18 cellular contexts compared by ENCODE assay signal in genomic region chr21:39344848-39345247, GRCh38. TPM values are rescaled to one million over a fixed set of nuclear protein-coding genes. Genes with fewer than 3 reads are reported as not detected.
DNase-seq lines count a peak whose midpoint lies in the region; ATAC-seq, FAIRE-seq and TF ChIP-seq lines count a peak whose summit lies in the region.
"Had no signal": no experiment of that assay in that cellular context is flagged by ENCODE, and none has a peak within 500 bp of the region (broad histone marks: within the 10 kb centered on the region; RNA-seq: fewer than 3 reads in every experiment).

No MANE protein-coding gene starts in this region.

- H3K27me3 Mint-ChIP-seq in T-helper 17 cell: no peaks in the 10 kb centered on the region

- peaks cover 24% of the 10 kb centered on the region for H3K4me1 Mint-ChIP-seq in T-helper 17 cell

- no TSS peak for BruUV-seq in HepG2 (replicated peaks; lab: Mats Ljungman, UMichigan)

- TF ChIP-seq RAD21 in HepG2 (CRISPR knock-in tag; IDR thresholded peaks at IDR 0.05): no peak

- H2AFZ ChIP-seq in HepG2 (ENCODE audit: low read length): no peak overlapping the region

- no peak overlapping the region for H3K4me3 Mint-ChIP-seq in T-helper 17 cell

- no peaks in the 10 kb centered on the region; a peak in 1 of 5 replicates for H3K27me3 ChIP-seq in HepG2 (ENCODE audit: control insufficient read depth in 1 of 2, insufficient read depth in 2 of 2, low read length in 2 of 2)
- H3K27me3 ChIP-seq in right lobe of liver: no peaks in the 10 kb centered on the region
- H3K27me3 ChIP-seq in iPS-15b (ENCODE audit: control insufficient read depth, insufficient read depth, low read length): no peaks in the 10 kb centered on the region
- H3K27me3 ChIP-seq: MG63 had no signal

- H3K36me3 ChIP-seq in HepG2 (replicated peaks in 1 of 2; ENCODE audit: control insufficient read depth in 1 of 2, insufficient read depth in 2 of 2, low read length in 2 of 2): peaks cover 2 to 36% of the 10 kb centered on the region in 2 experiments; a peak in 4 of 5 replicates
- peaks cover 0 to 26% (median 13%) of the 10 kb centered on the region in 4 donors for H3K36me3 ChIP-seq in right lobe of liver
- H3K36me3 ChIP-seq in iPS-15b (ENCODE audit: control insufficient read depth, insufficient read depth, low read length): peaks cover 13% of the 10 kb centered on the region

- H3K27ac ChIP-seq in HepG2 (ENCODE audit: extremely low read length, insufficient read depth, low read length) (no peak overlapping the region), right lobe of liver (no peak overlapping the region)
- H3K27ac ChIP-seq: left ventricle myocardium inferior had no signal

- no peak for ATAC-seq in HepG2
- ATAC-seq in right lobe of liver: no peak
- ATAC-seq in T-helper 17 cell: no peak

- in situ Hi-C loops in HepG2 (cut with HindIII; ENCODE audit: extremely low pct_ligation_motif_present, low pct_unique_long_range_greater_than_20kb) (loop anchor here (5.0 to 10.0 kb wide), 2 partner anchors 42 to 100 kb away; partner anchors contain the start of gene LCA5L), KBM-7 (cut with MboI; ENCODE audit: low pct_unique_long_range_greater_than_20kb, low sequenced_read_pairs) (no loop called here)

- WGBS in HepG2 (ENCODE audit: low lambda C conversion rate): 91% methylated on average over 5 of the region's 5 CpGs
- 95% methylated on average over 5 of the region's 5 CpGs for WGBS in right lobe of liver (ENCODE audit: insufficient coverage, low coverage, low lambda C conversion rate, missing lambda C conversion rate)

- no peak overlapping the region for H3K4me3 ChIP-seq in HepG2 (replicated peaks in 1 of 3; ENCODE audit: insufficient read depth in 1 of 3, low read depth in 2 of 3, low read length in 3 of 3)
- H3K4me3 ChIP-seq in right lobe of liver: no peak overlapping the region
- H3K4me3 ChIP-seq in iPS-15b (ENCODE audit: low read depth, low read length): peak overlapping the region; percentile 8
- H3K4me3 ChIP-seq: HAP-1, MG63 had no signal

- DNase-seq in HepG2 (ENCODE audit: low spot score) (no peak), right lobe of liver (no peak), T-helper 17 cell (no peak), islet precursor cell (no peak), KBM-7 (no peak), GM10266 (ENCODE audit: extremely low spot score) (no peak)
- DNase-seq in stimulated activated CD4-positive, alpha-beta T cell treated with anti-CD3 and anti-CD28 coated beads, Interleukin-15, amount 100 ng/mL, for 24 hours: no peak
- DNase-seq: activated CD4-positive, alpha-beta T cell treated with anti-CD3 and anti-CD28 coated beads for 48 hours; activated T-cell treated with anti-CD3 and anti-CD28 coated beads for 4 hours; central memory CD4-positive, alpha-beta T cell; left ventricle myocardium inferior; MG63; NCI-H2029 treated with DMSO at 0.1 percent for 48 hours; NCI-H524; SHP77 treated with DMSO at 0.1 percent for 48 hours had no signal

- CTCF ChIA-PET in HepG2 (lab: Yijun Ruan, JAX; ENCODE audit: low intra/inter-chr PET ratio, low total read pairs): no interaction called here

- TF ChIP-seq CTCF in HepG2 (CRISPR knock-in tag; IDR thresholded peaks at IDR 0.05) (no peak), right lobe of liver (IDR thresholded peaks at IDR 0.05) (no peak), GM10266 (IDR thresholded peaks at IDR 0.05; ENCODE audit: control insufficient read depth, insufficient read depth, low read depth, missing control alignments) (no peak)

- FAIRE-seq in HepG2 (lab: Jason Lieb, UNC): no peak
- FAIRE-seq: GM18507 had no signal

- POLR2A ChIA-PET in HepG2 (lab: Yijun Ruan, JAX): no interaction called here

- H3K9me3 ChIP-seq in HepG2 (ENCODE audit: low read length) (no peaks in the 10 kb centered on the region), right lobe of liver (no peaks in the 10 kb centered on the region), T-helper 17 cell (ENCODE audit: control insufficient read depth, low read length, poor library complexity, severe bottlenecking) (no peaks in the 10 kb centered on the region), iPS-15b (ENCODE audit: control insufficient read depth, insufficient read depth, low read length) (no peaks in the 10 kb centered on the region)
- H3K9me3 ChIP-seq: HAP-1, left ventricle myocardium inferior, MG63 had no signal

- H3K9ac ChIP-seq in HepG2 (ENCODE audit: insufficient read depth, low read depth, low read length) (no peak overlapping the region), iPS-15b (ENCODE audit: low read depth, low read length) (no peak overlapping the region)

- peaks cover 11% of the 10 kb centered on the region for H4K20me1 ChIP-seq in HepG2 (ENCODE audit: insufficient read depth, low read length)

- peak overlapping the region; percentile 84 for H3K27ac Mint-ChIP-seq in T-helper 17 cell

- peaks cover 41% of the 10 kb centered on the region for H3K79me2 ChIP-seq in HepG2 (ENCODE audit: insufficient read depth, low read length)

- TF ChIP-seq POLR2A in HepG2 (IDR thresholded peaks at IDR 0.05; ENCODE audit: insufficient read depth in 1 of 2, low read depth in 2 of 2, low read length in 2 of 2) (no peak), right lobe of liver (IDR thresholded peaks at IDR 0.05) (no peak)

- peaks cover 14% of the 10 kb centered on the region for H3K36me3 Mint-ChIP-seq in T-helper 17 cell (ENCODE audit: low read depth)

- intact Hi-C loops in HepG2 (cut with micrococcal nuclease; ENCODE audit: unreplicated experiment): no loop called here
- intact Hi-C loops in right lobe of liver (cut with DNase I): no loop called here

- TF ChIP-seq EP300 in HepG2 (IDR thresholded peaks at IDR 0.05; ENCODE audit: low read depth in 2 of 2, low read length in 2 of 2) (no peak), HepG2 (CRISPR knock-in tag; IDR thresholded peaks at IDR 0.05; ENCODE audit: borderline replicate concordance) (no peak)

- peaks cover 27% of the 10 kb centered on the region for H3K4me1 ChIP-seq in HepG2 (ENCODE audit: insufficient read depth, low read length)
- peaks cover 0 to 8% (median under 1%) of the 10 kb centered on the region in 4 donors for H3K4me1 ChIP-seq in right lobe of liver
- H3K4me1 ChIP-seq in iPS-15b (ENCODE audit: control insufficient read depth, insufficient read depth, low read length): peaks cover 15% of the 10 kb centered on the region

- no peak overlapping the region for H3K4me2 ChIP-seq in HepG2 (ENCODE audit: low read depth, low read length)

TF ChIP-seq in HepG2, 621 proteins besides CTCF, POLR2A, EP300 and RAD21 (continues in another document):
- TF ChIP-seq RBFOX2 (IDR thresholded peaks at IDR 0.05; ENCODE audit: low read depth, low read length): 0 out of 2 replicates have a peak, but pooled peaks have one; percentile 18

RNA-seq across cellular contexts. Expression of gene HMGN1, which starts 4.0 kb away (rescaled TPM):
- total RNA-seq in HepG2 (2016; rRNA removed; fragmentation: Illumina TruSeq; extraction: Trizol) (286 and 355 TPM in 2 replicates), right lobe of liver (10 to 100 TPM; 34.6 to 71.6 (median 63.9) TPM), T-helper 17 cell (100 to 1,000 TPM; 183 to 231 TPM)
- total RNA-seq in HepG2 (2016; cell fraction: cytosol; rRNA removed; fragmentation: Illumina TruSeq; extraction: Trizol; ENCODE audit: low read depth): 200 and 237 TPM in 2 replicates
- total RNA-seq in HepG2 (2016; cell fraction: insoluble cytoplasmic fraction; rRNA removed; fragmentation: Illumina TruSeq; extraction: Trizol): 276 and 350 TPM in 2 replicates
- total RNA-seq in HepG2 (2016; cell fraction: membrane; rRNA removed; fragmentation: Illumina TruSeq; extraction: Trizol): 380 and 392 TPM in 2 replicates
- 162 and 177 TPM in 2 replicates for total RNA-seq in HepG2 (2016; cell fraction: nucleus; rRNA removed; fragmentation: Illumina TruSeq; extraction: Trizol)
- 69.2 and 104 TPM in 2 replicates for polyA plus RNA-seq in HepG2 (2011; rRNA removed)
- polyA plus RNA-seq in HepG2 (2011; cell fraction: cytosol; rRNA removed): 42.7 and 59.4 TPM in 2 replicates
- polyA plus RNA-seq in HepG2 (2011; cell fraction: nucleus; rRNA removed): 60.7 and 86.6 TPM in 2 replicates
- 128 and 194 TPM in 2 replicates for polyA plus RNA-seq in HepG2 (2012)
- polyA plus RNA-seq in HepG2 (2016; cell fraction: cytosol; fragmentation: Illumina TruSeq; extraction: Trizol; ENCODE audit: low read depth): 295 and 368 TPM in 2 replicates
- polyA plus RNA-seq in HepG2 (2016; cell fraction: insoluble cytoplasmic fraction; fragmentation: Illumina TruSeq; extraction: Trizol; ENCODE audit: low read depth): 469 and 491 TPM in 2 replicates
- 426 and 487 TPM in 2 replicates for polyA plus RNA-seq in HepG2 (2016; cell fraction: membrane; fragmentation: Illumina TruSeq; extraction: Trizol; ENCODE audit: low read depth)
- 344 and 363 TPM in 2 replicates for polyA plus RNA-seq in HepG2 (2016; cell fraction: nucleus; fragmentation: Illumina TruSeq; extraction: Trizol; ENCODE audit: insufficient read depth, low read depth)
- polyA minus RNA-seq in HepG2 (2011; rRNA and poly(A)+ RNA removed; ENCODE audit: low replicate concordance): 17.4 and 49.8 TPM in 2 replicates
- 42.5 and 49.1 TPM in 2 replicates for polyA minus RNA-seq in HepG2 (2011; cell fraction: cytosol; rRNA and poly(A)+ RNA removed)
- polyA minus RNA-seq in HepG2 (2011; cell fraction: nucleus; rRNA and poly(A)+ RNA removed): 49.1 and 49.8 TPM in 2 replicates

RNA-seq across cellular contexts. Expression of gene BRWD1, which starts 31.4 kb away (rescaled TPM):
- total RNA-seq in HepG2 (2016; rRNA removed; fragmentation: Illumina TruSeq; extraction: Trizol): 28.0 and 28.7 TPM in 2 replicates
- total RNA-seq in HepG2 (2016; cell fraction: cytosol; rRNA removed; fragmentation: Illumina TruSeq; extraction: Trizol; ENCODE audit: low read depth): 30.7 and 33.0 TPM in 2 replicates
- 28.3 TPM in 2 replicates for total RNA-seq in HepG2 (2016; cell fraction: insoluble cytoplasmic fraction; rRNA removed; fragmentation: Illumina TruSeq; extraction: Trizol)
- 24.7 and 28.2 TPM in 2 replicates for total RNA-seq in HepG2 (2016; cell fraction: membrane; rRNA removed; fragmentation: Illumina TruSeq; extraction: Trizol)
- total RNA-seq in HepG2 (2016; cell fraction: nucleus; rRNA removed; fragmentation: Illumina TruSeq; extraction: Trizol): 61.1 and 61.3 TPM in 2 replicates
- 11.4 and 13.9 TPM in 2 replicates for polyA plus RNA-seq in HepG2 (2011; rRNA removed)
- 5.1 and 8.1 TPM in 2 replicates for polyA plus RNA-seq in HepG2 (2011; cell fraction: cytosol; rRNA removed)
- polyA plus RNA-seq in HepG2 (2011; cell fraction: nucleus; rRNA removed): 14.0 and 19.1 TPM in 2 replicates
- polyA plus RNA-seq in HepG2 (2012): 13.5 and 18.9 TPM in 2 replicates
- polyA plus RNA-seq in HepG2 (2016; cell fraction: cytosol; fragmentation: Illumina TruSeq; extraction: Trizol; ENCODE audit: low read depth): 3.9 and 4.4 TPM in 2 replicates
- 12.7 and 14.4 TPM in 2 replicates for polyA plus RNA-seq in HepG2 (2016; cell fraction: insoluble cytoplasmic fraction; fragmentation: Illumina TruSeq; extraction: Trizol; ENCODE audit: low read depth)
- polyA plus RNA-seq in HepG2 (2016; cell fraction: membrane; fragmentation: Illumina TruSeq; extraction: Trizol; ENCODE audit: low read depth): 8.7 TPM in 2 replicates
- 27.5 and 27.9 TPM in 2 replicates for polyA plus RNA-seq in HepG2 (2016; cell fraction: nucleus; fragmentation: Illumina TruSeq; extraction: Trizol; ENCODE audit: insufficient read depth, low read depth)
- 24.1 and 32.5 TPM in 2 replicates for polyA minus RNA-seq in HepG2 (2011; rRNA and poly(A)+ RNA removed; ENCODE audit: low replicate concordance)
- 26.4 and 29.3 TPM in 2 replicates for polyA minus RNA-seq in HepG2 (2011; cell fraction: cytosol; rRNA and poly(A)+ RNA removed)
- polyA minus RNA-seq in HepG2 (2011; cell fraction: nucleus; rRNA and poly(A)+ RNA removed): 204 and 216 TPM in 2 replicates
- total RNA-seq in right lobe of liver: 10 to 100 TPM; 18.6 to 26.7 (median 21.9) TPM
- total RNA-seq in T-helper 17 cell: 10 to 100 TPM; 71.9 to 81.6 TPM
